Comparison of ENCODE assay signal across 3 cellular contexts in the genomic region with DNA sequence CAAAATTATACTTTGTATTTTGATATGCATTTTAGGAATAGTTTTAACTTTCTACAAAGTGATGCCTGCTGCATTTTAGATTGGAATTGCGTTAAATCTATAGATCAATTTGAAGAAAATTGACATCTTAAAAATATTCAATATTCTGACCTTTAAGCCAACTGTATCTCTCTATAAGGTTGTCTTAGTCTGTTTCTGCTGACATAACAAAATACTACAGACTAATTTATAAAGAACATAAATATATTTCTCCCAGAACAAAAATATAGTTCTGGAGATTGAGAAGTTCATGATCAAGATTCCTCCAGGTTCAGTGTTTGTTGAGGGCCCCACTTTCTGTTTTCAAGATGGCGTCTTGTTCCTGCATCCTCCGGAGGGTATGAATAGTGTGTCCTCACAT.
A peak's percentile ranks its signal among the peaks of the same experiment; 100 is the strongest.
TF ChIP-seq lines count a peak whose summit lies in the region.

No MANE protein-coding gene starts in this region.

TF ChIP-seq in HepG2, 621 proteins besides CTCF, POLR2A, EP300 and RAD21:
- TF ChIP-seq POLR2AphosphoS5 (IDR thresholded peaks at IDR 0.05; ENCODE audit: low read depth, low read length) (no peak), MAFF (IDR thresholded peaks at IDR 0.05; ENCODE audit: low read depth, low read length) (peak; percentile 86), MAFK (conservative IDR thresholded peaks at IDR 0.05 in 1 of 2, IDR thresholded peaks at IDR 0.05 in 1 of 2; ENCODE audit: low read length in 2 of 2) (peak; percentile 71 to 94)

TF ChIP-seq in IMR-90, 13 proteins besides CTCF, POLR2A, EP300 and RAD21:
- TF ChIP-seq BHLHE40 (IDR thresholded peaks at IDR 0.05; ENCODE audit: low read depth, low read length) (no peak), MAFK (IDR thresholded peaks at IDR 0.05; ENCODE audit: low read depth, low read length) (peak; percentile 95)

TF ChIP-seq in H1, 55 proteins besides CTCF, POLR2A, EP300 and RAD21:
- TF ChIP-seq SP1 (IDR thresholded peaks at IDR 0.05; ENCODE audit: low read depth, low read length) (no peak), MAFK (IDR thresholded peaks at IDR 0.05; ENCODE audit: low read depth, low read length) (peak; percentile 56; the same call in 1 of the 2 replicates)
